Comparison of ENCODE assay signal across 11 cellular contexts in genomic region chr21:42674351-42674940, GRCh38. TPM values are rescaled to one million over a fixed set of nuclear protein-coding genes. Genes with fewer than 3 reads are reported as not detected.
DNase-seq lines count a peak whose midpoint lies in the region; ATAC-seq and TF ChIP-seq lines count a peak whose summit lies in the region.
"Had no signal": no experiment of that assay in that cellular context is flagged by ENCODE, and none has a peak within 500 bp of the region (broad histone marks: within the 10 kb centered on the region; RNA-seq: fewer than 3 reads in every experiment).

No MANE protein-coding gene starts in this region.

- no peaks in the 10 kb centered on the region for H3K27me3 ChIP-seq in tibial nerve

- peak in 1 of 2 donors; percentile 74 for TF ChIP-seq EP300 in tibial nerve (IDR thresholded peaks at IDR 0.05)

- peaks cover 3 to 70% (median 43%) of the 10 kb centered on the region in 4 donors for H3K4me1 ChIP-seq in tibial nerve

- no peaks in the 10 kb centered on the region for H3K9me3 ChIP-seq in tibial nerve

- no peaks in the 10 kb centered on the region for H3K36me3 ChIP-seq in tibial nerve

- no peak for TF ChIP-seq CTCF in tibial nerve (IDR thresholded peaks at IDR 0.05)

- peak in 1 of 2 donors; percentile 37 for TF ChIP-seq POLR2A in tibial nerve (IDR thresholded peaks at IDR 0.05)

- WGBS in tibial nerve, 2 donors: 8 to 14% methylated on average over 14 of the region's 14 CpGs

- DNase-seq in DMS 273 (lab: John Stamatoyannopoulos, UW; ENCODE audit: unreplicated experiment): peak; percentile 26
- no peak for DNase-seq in DMS 273 treated with DMSO at 0.1 percent for 48 hours (lab: John Stamatoyannopoulos, UW)
- DNase-seq in UCSD-AML1 (lab: John Stamatoyannopoulos, UW; ENCODE audit: unreplicated experiment): peak; percentile 85
- peak; percentile 91 for DNase-seq in iPS-NIHi7 (ENCODE audit: extremely low spot score)
- no peak for DNase-seq in tibial nerve (ENCODE audit: low spot score in 2 of 2)
- no peak for DNase-seq in dedifferentiated amniotic fluid mesenchymal stem cell (ENCODE audit: extremely low spot score)
- no peak for DNase-seq in superior temporal gyrus (ENCODE audit: extremely low spot score)
- DNase-seq in left lobe of liver (ENCODE audit: low spot score): no peak
- DNase-seq: activated naive CD4-positive, alpha-beta T cell treated with Interleukin-2 at 50 U/mL for 16 hours had no signal

- ATAC-seq in left lobe of liver: no peak
- ATAC-seq: esophagus mucosa had no signal

- peak overlapping the region; percentile 21 to 85 (median 76) for H3K27ac ChIP-seq in tibial nerve

- peak overlapping the region in 2 of 4 donors; percentile 14 to 29 for H3K4me3 ChIP-seq in tibial nerve

RNA-seq across cellular contexts. Expression of gene PDE9A, which starts 21.0 kb away (rescaled TPM):
- total RNA-seq in tibial nerve (10 to 100 TPM; 26.7 to 30.6 (median 28.7) TPM), left lobe of liver (3.9 TPM)
- total RNA-seq: A172 had no signal

Comparison
In these comparisons a context has a peak if more than half of its experiments do, and no peak if none do; other contexts are left out.
1. DNase-seq: peak in DMS 273 (single experiment), UCSD-AML1 (single experiment) and iPS-NIHi7 (single experiment); none in DMS 273 treated with DMSO at 0.1 percent for 48 hours (single experiment), tibial nerve (0 of 2), dedifferentiated amniotic fluid mesenchymal stem cell (single experiment), superior temporal gyrus (single experiment) and left lobe of liver (single experiment).